In the genomic region with DNA sequence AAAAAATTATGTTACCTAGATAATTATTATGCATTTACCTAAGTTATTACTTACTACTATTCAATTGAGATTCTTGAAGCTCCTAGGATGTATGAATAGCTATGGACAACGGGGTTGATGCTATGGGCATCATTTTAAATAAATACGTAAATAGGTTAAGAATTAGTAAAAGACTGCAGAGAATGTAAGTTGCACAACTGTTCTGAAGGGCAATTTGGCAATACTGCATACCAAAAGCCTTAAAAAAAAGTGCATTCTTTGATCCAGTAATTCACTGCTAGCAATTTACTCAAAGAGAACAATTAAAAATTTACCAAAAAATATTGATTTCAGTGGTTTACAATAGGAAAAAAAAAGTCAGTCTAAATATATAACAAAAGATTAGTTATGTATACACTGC, we compare ENCODE assay signal across 10 cellular contexts. TPM values are rescaled to one million over a fixed set of nuclear protein-coding genes. Genes with fewer than 3 reads are reported as not detected.
DNase-seq lines count a peak whose midpoint lies in the region; ATAC-seq, FAIRE-seq and TF ChIP-seq lines count a peak whose summit lies in the region.
"Had no signal": no experiment of that assay in that cellular context is flagged by ENCODE, and none has a peak within 500 bp of the region (broad histone marks: within the 10 kb centered on the region; RNA-seq: fewer than 3 reads in every experiment).

No MANE protein-coding gene starts in this region.

- peaks cover 74% of the 10 kb centered on the region for H3K4me1 Mint-ChIP-seq in activated naive CD8-positive, alpha-beta T cell (ENCODE audit: low read depth)
- peaks cover 53% of the 10 kb centered on the region for H3K4me1 Mint-ChIP-seq in activated naive CD8-positive, alpha-beta T cell treated with anti-CD3 and anti-CD28 coated beads for 36 hours
- H3K4me1 Mint-ChIP-seq in activated CD4-positive, alpha-beta memory T cell treated with anti-CD3 and anti-CD28 coated beads for 36 hours (ENCODE audit: low read depth), result peaks cover 53% of the 10 kb centered on the region
- H3K4me1 Mint-ChIP-seq in type B pancreatic cell (ENCODE audit: unreplicated experiment), result peaks cover 38% of the 10 kb centered on the region

- intact Hi-C loops in activated CD4-positive, alpha-beta memory T cell treated with anti-CD3 and anti-CD28 coated beads for 36 hours (cut with micrococcal nuclease), result loop anchor here (10.0 kb wide), 3 partner anchors 533 to 1523 kb away; partner anchors contain the start of genes EDEM3, SWT1 and TRMT1L

- no peak overlapping the region for H3K27ac Mint-ChIP-seq in activated naive CD8-positive, alpha-beta T cell
- H3K27ac Mint-ChIP-seq in activated naive CD8-positive, alpha-beta T cell treated with anti-CD3 and anti-CD28 coated beads for 36 hours, result no peak overlapping the region
- peak overlapping the region; percentile 50 for H3K27ac Mint-ChIP-seq in activated CD4-positive, alpha-beta memory T cell treated with anti-CD3 and anti-CD28 coated beads for 36 hours
- no peak overlapping the region for H3K27ac Mint-ChIP-seq in type B pancreatic cell

- CTCF ChIA-PET in activated CD4-positive, alpha-beta memory T cell treated with anti-CD3 and anti-CD28 coated beads for 36 hours (lab: Charles Lee), result interaction anchor here (1.5 to 5.5 kb wide), 4 partner anchors 12 to 284 kb away, joined by 3 to 57 read pairs (median 8); partner anchors contain the start of gene APOBEC4

- no peak for ATAC-seq in GM21528 (IDR thresholded peaks at IDR 0.05; ENCODE audit: low FRiP score, unreplicated experiment)

- TF ChIP-seq CTCF in type B pancreatic cell (conservative IDR thresholded peaks at IDR 0.05), result no peak

- FAIRE-seq in H54 (lab: Jason Lieb, UNC), result no peak

- POLR2A ChIA-PET in activated CD4-positive, alpha-beta memory T cell treated with anti-CD3 and anti-CD28 coated beads for 36 hours (lab: Charles Lee), result interaction anchor here (1.5 kb wide), 1 partner anchor 62 kb away, joined by 4 read pairs; no protein-coding TSS in a partner anchor

- peaks cover 11% of the 10 kb centered on the region for H3K36me3 Mint-ChIP-seq in activated naive CD8-positive, alpha-beta T cell
- peaks cover 29% of the 10 kb centered on the region for H3K36me3 Mint-ChIP-seq in activated naive CD8-positive, alpha-beta T cell treated with anti-CD3 and anti-CD28 coated beads for 36 hours
- H3K36me3 Mint-ChIP-seq in activated CD4-positive, alpha-beta memory T cell treated with anti-CD3 and anti-CD28 coated beads for 36 hours, result peaks cover 42% of the 10 kb centered on the region
- H3K36me3 Mint-ChIP-seq in type B pancreatic cell, result peaks cover 24% of the 10 kb centered on the region

- no peak for TF ChIP-seq POLR2A in H54 (IDR thresholded peaks at IDR 0.05; ENCODE audit: low read depth, low read length)

- H3K27me3 Mint-ChIP-seq in activated naive CD8-positive, alpha-beta T cell, result no peaks in the 10 kb centered on the region
- H3K27me3 Mint-ChIP-seq in activated naive CD8-positive, alpha-beta T cell treated with anti-CD3 and anti-CD28 coated beads for 36 hours, result peaks cover 4% of the 10 kb centered on the region
- H3K27me3 Mint-ChIP-seq in activated CD4-positive, alpha-beta memory T cell treated with anti-CD3 and anti-CD28 coated beads for 36 hours, result no peaks in the 10 kb centered on the region
- peaks cover 11% of the 10 kb centered on the region for H3K27me3 Mint-ChIP-seq in type B pancreatic cell

- H3K9me3 Mint-ChIP-seq in activated naive CD8-positive, alpha-beta T cell (ENCODE audit: low read depth), result no peaks in the 10 kb centered on the region
- no peaks in the 10 kb centered on the region for H3K9me3 Mint-ChIP-seq in activated naive CD8-positive, alpha-beta T cell treated with anti-CD3 and anti-CD28 coated beads for 36 hours
- no peaks in the 10 kb centered on the region for H3K9me3 Mint-ChIP-seq in activated CD4-positive, alpha-beta memory T cell treated with anti-CD3 and anti-CD28 coated beads for 36 hours
- no peaks in the 10 kb centered on the region for H3K9me3 Mint-ChIP-seq in type B pancreatic cell

- peak overlapping the region; percentile 59 for H3K4me3 Mint-ChIP-seq in activated naive CD8-positive, alpha-beta T cell
- no peak overlapping the region for H3K4me3 Mint-ChIP-seq in activated naive CD8-positive, alpha-beta T cell treated with anti-CD3 and anti-CD28 coated beads for 36 hours
- peak overlapping the region; percentile 31 for H3K4me3 Mint-ChIP-seq in activated CD4-positive, alpha-beta memory T cell treated with anti-CD3 and anti-CD28 coated beads for 36 hours
- peak overlapping the region; percentile 11 for H3K4me3 Mint-ChIP-seq in type B pancreatic cell

- DNase-seq in activated naive CD8-positive, alpha-beta T cell treated with anti-CD3 and anti-CD28 coated beads for 36 hours, result no peak
- no peak for DNase-seq in activated CD4-positive, alpha-beta memory T cell treated with anti-CD3 and anti-CD28 coated beads for 36 hours
- peak; percentile 52 for DNase-seq in fibroblast of the conjunctiva (ENCODE audit: low read depth)
- DNase-seq in type B pancreatic cell (ENCODE audit: extremely low spot score, unreplicated experiment), result no peak
- DNase-seq in DMS79 (lab: John Stamatoyannopoulos, UW), result no peak
- no peak for DNase-seq in H54 (ENCODE audit: insufficient read length, low spot score)

RNA-seq across cellular contexts. Expression of gene ARPC5, which starts 3.5 kb away (rescaled TPM):
- total RNA-seq in activated naive CD8-positive, alpha-beta T cell treated with anti-CD3 and anti-CD28 coated beads for 36 hours, result 100 to 1,000 TPM; 130 to 136 TPM
- total RNA-seq in activated CD4-positive, alpha-beta memory T cell treated with anti-CD3 and anti-CD28 coated beads for 36 hours, result 100 to 1,000 TPM; 158 to 161 TPM
- 83.5 and 94.3 TPM in 2 replicates for total RNA-seq in type B pancreatic cell (ENCODE audit: low replicate concordance)

RNA-seq across cellular contexts. Expression of gene APOBEC4, which starts 21.0 kb away (rescaled TPM):
- not detected for total RNA-seq in activated naive CD8-positive, alpha-beta T cell treated with anti-CD3 and anti-CD28 coated beads for 36 hours
- total RNA-seq in activated CD4-positive, alpha-beta memory T cell treated with anti-CD3 and anti-CD28 coated beads for 36 hours, result not detected
- total RNA-seq in type B pancreatic cell (ENCODE audit: low replicate concordance), result not detected in 2 replicates
- total RNA-seq: HT-29, liver had no signal

RNA-seq across cellular contexts. Expression of gene NCF2, which starts 41.8 kb away (rescaled TPM):
- 1 to 10 TPM; 4.0 to 5.4 TPM for total RNA-seq in activated naive CD8-positive, alpha-beta T cell treated with anti-CD3 and anti-CD28 coated beads for 36 hours
- total RNA-seq in activated CD4-positive, alpha-beta memory T cell treated with anti-CD3 and anti-CD28 coated beads for 36 hours, result 1 to 10 TPM; 6.6 to 7.7 TPM
- 0.68 and 2.2 TPM in 2 replicates for total RNA-seq in type B pancreatic cell (ENCODE audit: low replicate concordance)
